ENCODE assay signal across 22 cellular contexts in the genomic region with DNA sequence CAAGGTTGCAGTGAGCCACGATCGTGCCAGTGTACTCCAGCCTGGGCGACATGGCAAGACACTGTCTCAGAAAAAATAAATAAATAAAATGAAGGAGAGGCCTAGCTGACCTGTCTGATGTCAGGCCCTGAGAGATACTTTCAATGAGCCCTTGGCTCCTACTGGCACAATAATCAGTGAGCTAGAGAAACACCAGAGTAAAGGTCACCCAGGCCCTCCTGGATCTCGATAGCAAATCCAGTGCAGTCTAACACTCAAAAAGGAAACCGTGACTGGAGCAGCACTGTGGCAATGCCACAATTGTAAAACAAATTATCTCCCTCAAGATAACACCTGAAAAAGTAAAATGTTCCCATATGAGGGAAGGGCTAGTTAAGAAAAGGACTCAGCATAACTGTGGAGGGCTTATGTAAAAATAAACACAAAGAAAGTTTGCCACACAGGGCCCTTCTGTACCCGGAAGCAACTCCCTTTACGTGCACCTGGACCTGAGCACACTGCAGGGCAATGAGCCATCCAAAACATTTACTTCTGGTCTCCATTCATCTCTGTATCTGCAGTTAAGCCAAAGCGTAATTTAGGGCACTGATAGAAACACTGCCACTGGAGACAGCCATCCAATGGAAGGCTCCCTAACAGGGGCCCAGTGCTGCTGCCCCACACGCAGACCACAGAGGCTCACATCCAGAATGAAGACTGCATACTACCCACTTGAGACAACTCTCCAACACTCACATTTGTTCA.
DNase-seq lines count a peak whose midpoint lies in the region; ATAC-seq and TF ChIP-seq lines count a peak whose summit lies in the region.
"Had no signal": no experiment of that assay in that cellular context is flagged by ENCODE, and none has a peak within 500 bp of the region (broad histone marks: within the 10 kb centered on the region; RNA-seq: fewer than 3 reads in every experiment).

No MANE protein-coding gene starts in this region.

- H3K27ac ChIP-seq in right atrium auricular region (no peak overlapping the region), upper lobe of right lung (peak overlapping the region; percentile 3), left lung (no peak overlapping the region)
- H3K27ac ChIP-seq: BLaER1 treated with 17β-estradiol and CSF1 and Interleukin-3, amounts not matched to agents 10 nM and 100 nM; RWPE1; SJCRH30 had no signal

- H3K4me1 ChIP-seq in right atrium auricular region (no peaks in the 10 kb centered on the region), mucosa of stomach (ENCODE audit: control insufficient read depth, insufficient read depth, low read length) (peaks cover 35% of the 10 kb centered on the region), upper lobe of right lung (no peaks in the 10 kb centered on the region), left lung (no peaks in the 10 kb centered on the region)
- H3K4me1 ChIP-seq: BLaER1 treated with 17β-estradiol and CSF1 and Interleukin-3, amounts not matched to agents 10 nM and 100 nM; SJCRH30 had no signal

- no peak for DNase-seq in Right ventricle myocardium inferior (ENCODE audit: missing footprints)
- DNase-seq in right atrium auricular region (ENCODE audit: low spot score), result no peak
- DNase-seq in left ventricle myocardium superior, result no peak
- DNase-seq in upper lobe of right lung, result no peak
- no peak for DNase-seq in left lung
- no peak for DNase-seq in head of caudate nucleus
- no peak for DNase-seq in NCI-H2196 (lab: John Stamatoyannopoulos, UW; ENCODE audit: unreplicated experiment)
- DNase-seq: 8988T; CD4-positive, alpha-beta memory T cell; GOT3; HCEC 1CT; KG1; NCI-H1105 treated with DMSO at 0.1 percent for 48 hours; NCI-H1694; NCI-H2081 treated with DMSO at 0.1 percent for 48 hours; NCI-H2227 treated with DMSO at 0.1 percent for 48 hours; NCI-H510A; NK-92 treated with Interleukin-12 subunit alpha and Interleukin-12 subunit beta, amount 100 ng/mL, for 24 hours; SJCRH30 had no signal

- ATAC-seq in Right ventricle myocardium inferior (peak; percentile 77), left ventricle myocardium superior (peak; percentile 84), upper lobe of right lung (peak; percentile 66), left lung (no peak)

- no peak for TF ChIP-seq CTCF in right atrium auricular region (IDR thresholded peaks at IDR 0.05)
- no peak for TF ChIP-seq CTCF in upper lobe of right lung (IDR thresholded peaks at IDR 0.05)
- TF ChIP-seq CTCF in left lung (IDR thresholded peaks at IDR 0.05), result no peak

- H3K9ac ChIP-seq in mucosa of stomach (ENCODE audit: low read length), result peak overlapping the region; percentile 57
- H3K9ac ChIP-seq: BLaER1 treated with 17β-estradiol and CSF1 and Interleukin-3, amounts not matched to agents 10 nM and 100 nM had no signal

- no peak overlapping the region for H3K4me3 ChIP-seq in right atrium auricular region
- H3K4me3 ChIP-seq in mucosa of stomach (ENCODE audit: low read length), result no peak overlapping the region
- H3K4me3 ChIP-seq in upper lobe of right lung, result no peak overlapping the region
- H3K4me3 ChIP-seq in left lung, result no peak overlapping the region
- H3K4me3 ChIP-seq: BLaER1 treated with 17β-estradiol and CSF1 and Interleukin-3, amounts not matched to agents 10 nM and 100 nM; SJCRH30 had no signal

- intact Hi-C loops in Right ventricle myocardium inferior (cut with DNase I), result loop anchor here (10.0 kb wide), 1 partner anchor 52 kb away; no protein-coding TSS in a partner anchor
- intact Hi-C loops in left ventricle myocardium superior (cut with micrococcal nuclease), result no loop called here
- intact Hi-C loops in upper lobe of right lung (cut with DNase I), result no loop called here
- intact Hi-C loops in left lung (cut with DNase I), result no loop called here
- intact Hi-C loops in head of caudate nucleus (cut with DNase I), result no loop called here

- H3K36me3 ChIP-seq in right atrium auricular region (no peaks in the 10 kb centered on the region), mucosa of stomach (ENCODE audit: control insufficient read depth, insufficient read depth, low read length) (no peaks in the 10 kb centered on the region), upper lobe of right lung (no peaks in the 10 kb centered on the region), left lung (no peaks in the 10 kb centered on the region)
- H3K36me3 ChIP-seq: BLaER1 treated with 17β-estradiol and CSF1 and Interleukin-3, amounts not matched to agents 10 nM and 100 nM; SJCRH30 had no signal

- H3K9me3 ChIP-seq in right atrium auricular region (no peaks in the 10 kb centered on the region), mucosa of stomach (ENCODE audit: control insufficient read depth, low read length) (no peaks in the 10 kb centered on the region), upper lobe of right lung (no peaks in the 10 kb centered on the region), left lung (no peaks in the 10 kb centered on the region)
- H3K9me3 ChIP-seq: BLaER1 treated with 17β-estradiol and CSF1 and Interleukin-3, amounts not matched to agents 10 nM and 100 nM; SJCRH30 had no signal

- H3K27me3 ChIP-seq in right atrium auricular region, result no peaks in the 10 kb centered on the region
- H3K27me3 ChIP-seq in mucosa of stomach (ENCODE audit: control insufficient read depth, insufficient read depth, low read length), result no peaks in the 10 kb centered on the region
- H3K27me3 ChIP-seq in upper lobe of right lung, result no peaks in the 10 kb centered on the region
- H3K27me3 ChIP-seq in left lung, result no peaks in the 10 kb centered on the region
- H3K27me3 ChIP-seq: BLaER1 treated with 17β-estradiol and CSF1 and Interleukin-3, amounts not matched to agents 10 nM and 100 nM; SJCRH30 had no signal
